In genomic region chr2:174033163-174033550, GRCh38 we compare ENCODE assay signal across 16 cellular contexts.
"Had no signal": no experiment of that assay in that cellular context is flagged by ENCODE, and none has a peak within 500 bp of the region (broad histone marks: within the 10 kb centered on the region; RNA-seq: fewer than 3 reads in every experiment).

No MANE protein-coding gene starts in this region.

- ATAC-seq: activated CD8-positive, alpha-beta memory T cell treated with anti-CD3 and anti-CD28 coated beads, Interleukin-2, amount 10 ng/mL, durations not matched to agents 7 days and 5 days; heart right ventricle; T-cell had no signal

- H3K27me3 Mint-ChIP-seq: activated naive CD8-positive, alpha-beta T cell had no signal

- DNase-seq: activated CD4-positive, alpha-beta memory T cell treated with anti-CD3 and anti-CD28 coated beads, Interleukin-2, amount 10 ng/mL, durations not matched to agents 7 days and 5 days; activated CD4-positive, alpha-beta T cell treated with anti-CD3 and anti-CD28 coated beads for 48 hours; activated CD4-positive, CD25-positive, alpha-beta regulatory T cell; activated CD8-positive, alpha-beta memory T cell treated with anti-CD3 and anti-CD28 coated beads, Interleukin-2, amount 10 ng/mL, durations not matched to agents 7 days and 5 days; effector CD8-positive, alpha-beta T cell; heart right ventricle; immature natural killer cell; nephron progenitor cell; occipital lobe; posterior cingulate gyrus; retina; stomach; T-cell; upper lobe of left lung had no signal

- H3K4me3 ChIP-seq: esophagus muscularis mucosa, heart right ventricle, stomach, upper lobe of left lung had no signal

- H3K27ac Mint-ChIP-seq: activated CD4-positive, alpha-beta memory T cell treated with anti-CD3 and anti-CD28 coated beads, Interleukin-2, amount 10 ng/mL, durations not matched to agents 7 days and 5 days; activated CD8-positive, alpha-beta memory T cell treated with anti-CD3 and anti-CD28 coated beads, Interleukin-2, amount 10 ng/mL, durations not matched to agents 7 days and 5 days; activated naive CD8-positive, alpha-beta T cell; immature natural killer cell; nephron progenitor cell had no signal

- H3K4me3 Mint-ChIP-seq: activated CD4-positive, alpha-beta memory T cell treated with anti-CD3 and anti-CD28 coated beads, Interleukin-2, amount 10 ng/mL, durations not matched to agents 7 days and 5 days; activated CD8-positive, alpha-beta memory T cell treated with anti-CD3 and anti-CD28 coated beads, Interleukin-2, amount 10 ng/mL, durations not matched to agents 7 days and 5 days; activated naive CD8-positive, alpha-beta T cell; immature natural killer cell; nephron progenitor cell; T-cell had no signal

- H3K27me3 ChIP-seq: esophagus muscularis mucosa, heart right ventricle, stomach, upper lobe of left lung had no signal

- H3K9me3 Mint-ChIP-seq: activated CD4-positive, alpha-beta memory T cell treated with anti-CD3 and anti-CD28 coated beads, Interleukin-2, amount 10 ng/mL, durations not matched to agents 7 days and 5 days; immature natural killer cell; nephron progenitor cell; T-cell had no signal

- H3K36me3 Mint-ChIP-seq: activated CD8-positive, alpha-beta memory T cell treated with anti-CD3 and anti-CD28 coated beads, Interleukin-2, amount 10 ng/mL, durations not matched to agents 7 days and 5 days; activated naive CD8-positive, alpha-beta T cell; immature natural killer cell; T-cell had no signal

- H3K27ac ChIP-seq: esophagus muscularis mucosa had no signal

- H3K36me3 ChIP-seq: esophagus muscularis mucosa, heart right ventricle, stomach, upper lobe of left lung had no signal

- H3K4me1 Mint-ChIP-seq: activated CD8-positive, alpha-beta memory T cell treated with anti-CD3 and anti-CD28 coated beads, Interleukin-2, amount 10 ng/mL, durations not matched to agents 7 days and 5 days; immature natural killer cell; T-cell had no signal

- H3K9me3 ChIP-seq: esophagus muscularis mucosa, heart right ventricle, stomach, upper lobe of left lung had no signal
